ENCODE assay signal across 18 cellular contexts in the genomic region with DNA sequence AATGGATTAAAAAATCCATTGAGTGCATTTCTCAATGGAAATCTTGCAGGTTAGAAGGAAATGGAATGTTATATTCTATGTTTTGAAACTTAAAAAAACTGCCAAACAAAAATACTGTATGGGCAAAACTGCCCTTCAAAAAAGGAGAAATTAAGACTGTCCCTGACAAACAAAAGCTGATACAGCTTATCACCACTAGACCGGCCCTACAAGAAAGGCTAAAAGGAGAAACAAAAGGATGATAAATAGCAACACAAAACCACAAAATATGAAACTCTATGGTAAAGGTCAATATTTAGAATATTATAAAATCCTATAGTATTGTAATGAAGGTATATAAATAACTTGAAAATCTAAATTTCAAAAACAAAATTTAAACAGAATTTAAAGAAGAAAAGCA.
DNase-seq lines count a peak whose midpoint lies in the region; ATAC-seq, FAIRE-seq and TF ChIP-seq lines count a peak whose summit lies in the region.
"Had no signal": no experiment of that assay in that cellular context is flagged by ENCODE, and none has a peak within 500 bp of the region (broad histone marks: within the 10 kb centered on the region; RNA-seq: fewer than 3 reads in every experiment).

No MANE protein-coding gene starts in this region.

- H3K27me3 Mint-ChIP-seq in dendritic cell treated with granulocyte-macrophage colony-stimulating factor and Interleukin-4, amounts not matched to agents 40 ng/mL and 50 ng/mL, for 4 days: no peaks in the 10 kb centered on the region
- H3K27me3 Mint-ChIP-seq: CD4-positive, alpha-beta memory T cell; IgD-negative memory B cell had no signal

- H3K27ac Mint-ChIP-seq in dendritic cell treated with granulocyte-macrophage colony-stimulating factor and Interleukin-4, amounts not matched to agents 40 ng/mL and 50 ng/mL, for 4 days: peak overlapping the region; percentile 77
- H3K27ac Mint-ChIP-seq: IgD-negative memory B cell had no signal

- no peak for TF ChIP-seq CTCF in GM13977 (IDR thresholded peaks at IDR 0.05; ENCODE audit: extremely low read depth, insufficient read depth, missing control alignments)

- DNase-seq in MV-4-11 (lab: John Stamatoyannopoulos, UW): peak; percentile 17
- DNase-seq in NCI-H226: no peak
- DNase-seq in GM13977 (ENCODE audit: low spot score): no peak
- DNase-seq: C1 segment of cervical spinal cord; CD4-positive, alpha-beta memory T cell; COR-L47; DMS53; NCI-H2029; NCI-H526 treated with DMSO at 0.1 percent for 48 hours; SIG-M5; SW 1271 had no signal

- FAIRE-seq in TTC549 (lab: Jason Lieb, UNC): peak; percentile 25
- FAIRE-seq: A549 had no signal

- H3K4me1 Mint-ChIP-seq in dendritic cell treated with granulocyte-macrophage colony-stimulating factor and Interleukin-4, amounts not matched to agents 40 ng/mL and 50 ng/mL, for 4 days (ENCODE audit: low read depth): peaks cover 50% of the 10 kb centered on the region

- in situ Hi-C loops in GM13977 (cut with MboI; ENCODE audit: low pct_unique_long_range_greater_than_20kb, low sequenced_read_pairs, unreplicated experiment): no loop called here

- no peak for TF ChIP-seq POLR2A in GM18505 (IDR thresholded peaks at IDR 0.05; ENCODE audit: borderline replicate concordance, extremely low read depth, insufficient read depth, insufficient read length)

- intact Hi-C loops in dendritic cell treated with granulocyte-macrophage colony-stimulating factor and Interleukin-4, amounts not matched to agents 40 ng/mL and 50 ng/mL, for 4 days (cut with micrococcal nuclease): loop anchor here (5.0 kb wide), 1 partner anchor 57 kb away; no protein-coding TSS in a partner anchor

- H3K36me3 Mint-ChIP-seq in dendritic cell treated with granulocyte-macrophage colony-stimulating factor and Interleukin-4, amounts not matched to agents 40 ng/mL and 50 ng/mL, for 4 days (ENCODE audit: low read depth): peaks cover 56% of the 10 kb centered on the region

- ATAC-seq in GM18505 (IDR thresholded peaks at IDR 0.05; ENCODE audit: unreplicated experiment) (no peak), HG02798 (IDR thresholded peaks at IDR 0.05; ENCODE audit: poor library complexity, unreplicated experiment) (no peak)
- ATAC-seq: A549, HCT116 had no signal

- peaks cover 9% of the 10 kb centered on the region for H3K9me3 Mint-ChIP-seq in dendritic cell treated with granulocyte-macrophage colony-stimulating factor and Interleukin-4, amounts not matched to agents 40 ng/mL and 50 ng/mL, for 4 days

- no peak overlapping the region for H3K4me3 Mint-ChIP-seq in dendritic cell treated with granulocyte-macrophage colony-stimulating factor and Interleukin-4, amounts not matched to agents 40 ng/mL and 50 ng/mL, for 4 days
- H3K4me3 Mint-ChIP-seq: CD4-positive, alpha-beta memory T cell; IgD-negative memory B cell had no signal
